Comparison of ENCODE assay signal across 8 cellular contexts in genomic region chr6:144106206-144106605, GRCh38.
"Had no signal": no experiment of that assay in that cellular context is flagged by ENCODE, and none has a peak within 500 bp of the region (broad histone marks: within the 10 kb centered on the region; RNA-seq: fewer than 3 reads in every experiment).

No MANE protein-coding gene starts in this region.

- H3K4me1 ChIP-seq: esophagus squamous epithelium had no signal

- H3K36me3 Mint-ChIP-seq: activated naive CD4-positive, alpha-beta T cell treated with anti-CD3 and anti-CD28 coated beads, Interleukin-2, amount 10 ng/mL, durations not matched to agents 7 days and 5 days; natural killer cell; stimulated activated memory B cell treated with anti-CD40 and anti-IgM and Interleukin-4, amounts not matched to agents 10 μg/mL and 1 μg/mL and 100 μg/mL, for 72 hours had no signal

- H3K36me3 ChIP-seq: esophagus squamous epithelium, tibial nerve had no signal

- H3K9me3 Mint-ChIP-seq: activated naive CD4-positive, alpha-beta T cell treated with anti-CD3 and anti-CD28 coated beads, Interleukin-2, amount 10 ng/mL, durations not matched to agents 7 days and 5 days; natural killer cell; stimulated activated memory B cell treated with anti-CD40 and anti-IgM and Interleukin-4, amounts not matched to agents 10 μg/mL and 1 μg/mL and 100 μg/mL, for 72 hours had no signal

- H3K27me3 Mint-ChIP-seq: stimulated activated memory B cell treated with anti-CD40 and anti-IgM and Interleukin-4, amounts not matched to agents 10 μg/mL and 1 μg/mL and 100 μg/mL, for 72 hours had no signal

- DNase-seq: activated naive CD4-positive, alpha-beta T cell treated with anti-CD3 and anti-CD28 coated beads, Interleukin-2, amount 10 ng/mL, durations not matched to agents 7 days and 5 days; esophagus squamous epithelium; hypothalamus; mesenchymal stem cell; natural killer cell; retina had no signal

- H3K27me3 ChIP-seq: esophagus squamous epithelium, tibial nerve had no signal

- H3K27ac Mint-ChIP-seq: activated naive CD4-positive, alpha-beta T cell treated with anti-CD3 and anti-CD28 coated beads, Interleukin-2, amount 10 ng/mL, durations not matched to agents 7 days and 5 days; natural killer cell; stimulated activated memory B cell treated with anti-CD40 and anti-IgM and Interleukin-4, amounts not matched to agents 10 μg/mL and 1 μg/mL and 100 μg/mL, for 72 hours had no signal

- H3K4me1 Mint-ChIP-seq: activated naive CD4-positive, alpha-beta T cell treated with anti-CD3 and anti-CD28 coated beads, Interleukin-2, amount 10 ng/mL, durations not matched to agents 7 days and 5 days had no signal

- H3K4me3 ChIP-seq: esophagus squamous epithelium, tibial nerve had no signal

- H3K27ac ChIP-seq: esophagus squamous epithelium, tibial nerve had no signal

- H3K9me3 ChIP-seq: esophagus squamous epithelium, tibial nerve had no signal

- H3K4me3 Mint-ChIP-seq: activated naive CD4-positive, alpha-beta T cell treated with anti-CD3 and anti-CD28 coated beads, Interleukin-2, amount 10 ng/mL, durations not matched to agents 7 days and 5 days; natural killer cell; stimulated activated memory B cell treated with anti-CD40 and anti-IgM and Interleukin-4, amounts not matched to agents 10 μg/mL and 1 μg/mL and 100 μg/mL, for 72 hours had no signal
